ENCODE assay signal across 8 cellular contexts in genomic region chr13:92187378-92187989, GRCh38.
DNase-seq lines count a peak whose midpoint lies in the region; ATAC-seq, FAIRE-seq and TF ChIP-seq lines count a peak whose summit lies in the region.

No MANE protein-coding gene starts in this region.

- TF ChIP-seq POLR2A in erythroblast (IDR thresholded peaks at IDR 0.05; ENCODE audit: low read length) = no peak

- CTCF ChIA-PET in activated naive CD4-positive, alpha-beta T cell treated with anti-CD3 and anti-CD28 coated beads for 36 hours (lab: Charles Lee) = interaction anchor here (0.6 to 1.3 kb wide), 4 partner anchors 9 to 83 kb away, joined by 3 to 6 read pairs (median 4); no protein-coding TSS in a partner anchor

- no peak overlapping the region for H3K4me3 Mint-ChIP-seq in activated naive CD4-positive, alpha-beta T cell treated with anti-CD3 and anti-CD28 coated beads for 36 hours

- no peak overlapping the region for H2AFZ ChIP-seq in osteoblast (ENCODE audit: low read length)

- no peaks in the 10 kb centered on the region for H3K4me1 ChIP-seq in osteoblast (ENCODE audit: insufficient read depth, low read length)

- H3K4me2 ChIP-seq in osteoblast (ENCODE audit: insufficient read depth, low read length) = no peak overlapping the region

- no peaks in the 10 kb centered on the region for H3K27me3 Mint-ChIP-seq in activated naive CD4-positive, alpha-beta T cell treated with anti-CD3 and anti-CD28 coated beads for 36 hours (ENCODE audit: low read depth)

- DNase-seq in activated naive CD4-positive, alpha-beta T cell treated with anti-CD3 and anti-CD28 coated beads for 36 hours = peak; percentile 20
- DNase-seq in activated naive CD4-positive, alpha-beta T cell (lab: John Stamatoyannopoulos, UW) = no peak
- peak; percentile 22 for DNase-seq in HTR-8/SVneo (ENCODE audit: insufficient read length, low spot score)
- DNase-seq in RPMI8226 = peak; percentile 20
- DNase-seq in erythroblast (lab: John Stamatoyannopoulos, UW) = peak; percentile 12 to 53
- peak; percentile 19 for DNase-seq in osteoblast (ENCODE audit: insufficient read length, low spot score, missing footprints)
- DNase-seq in MG63 = no peak

- no peaks in the 10 kb centered on the region for H4K20me1 ChIP-seq in osteoblast (ENCODE audit: insufficient read depth, low read length)

- H3K9me3 ChIP-seq in osteoblast (ENCODE audit: low read depth, low read length) = no peaks in the 10 kb centered on the region
- 0 out of 2 replicates have a peak, but pooled peaks cover 3% of the 10 kb centered on the region for H3K9me3 ChIP-seq in MG63

- peak; percentile 85 for ATAC-seq in GM21528 (IDR thresholded peaks at IDR 0.05; ENCODE audit: low FRiP score, unreplicated experiment)

- no peaks in the 10 kb centered on the region for H3K4me1 Mint-ChIP-seq in activated naive CD4-positive, alpha-beta T cell treated with anti-CD3 and anti-CD28 coated beads for 36 hours (ENCODE audit: low read depth)

- intact Hi-C loops in activated naive CD4-positive, alpha-beta T cell treated with anti-CD3 and anti-CD28 coated beads for 36 hours (cut with micrococcal nuclease) = no loop called here

- H3K27ac Mint-ChIP-seq in activated naive CD4-positive, alpha-beta T cell treated with anti-CD3 and anti-CD28 coated beads for 36 hours = no peak overlapping the region

- H3K27ac ChIP-seq in osteoblast (ENCODE audit: low read depth, low read length) = no peak overlapping the region

- no peaks in the 10 kb centered on the region for H3K36me3 Mint-ChIP-seq in activated naive CD4-positive, alpha-beta T cell treated with anti-CD3 and anti-CD28 coated beads for 36 hours (ENCODE audit: low read depth)

- peak; percentile 80 for TF ChIP-seq CTCF in osteoblast (IDR thresholded peaks at IDR 0.05; ENCODE audit: extremely low read depth, low read depth, low read length)

- H3K27me3 ChIP-seq in osteoblast (ENCODE audit: insufficient read depth, low read length) (no peaks in the 10 kb centered on the region), MG63 (no peaks in the 10 kb centered on the region)

- no peaks in the 10 kb centered on the region for H3K79me2 ChIP-seq in osteoblast (ENCODE audit: insufficient read depth, low read length)

- FAIRE-seq in HTR-8/SVneo (lab: Jason Lieb, UNC) = no peak

- H3K4me3 ChIP-seq in osteoblast (ENCODE audit: insufficient read depth, low read length) = no peak overlapping the region
- no peak overlapping the region for H3K4me3 ChIP-seq in MG63

- peaks cover 3% of the 10 kb centered on the region for H3K9me3 Mint-ChIP-seq in activated naive CD4-positive, alpha-beta T cell treated with anti-CD3 and anti-CD28 coated beads for 36 hours

- H3K36me3 ChIP-seq in osteoblast (ENCODE audit: insufficient read depth, low read length) (no peaks in the 10 kb centered on the region), MG63 (no peaks in the 10 kb centered on the region)

Comparison
In these comparisons a context has a peak if more than half of its experiments do, and no peak if none do; other contexts are left out.
1. DNase-seq: peak in activated naive CD4-positive, alpha-beta T cell treated with anti-CD3 and anti-CD28 coated beads for 36 hours (single experiment), HTR-8/SVneo (single experiment), RPMI8226 (single experiment), erythroblast (2 of 2) and osteoblast (single experiment); none in activated naive CD4-positive, alpha-beta T cell (0 of 4) and MG63 (single experiment).